ENCODE assay signal across 8 cellular contexts in genomic region chr12:1605129-1606020, GRCh38. TPM values are rescaled to one million over a fixed set of nuclear protein-coding genes. Genes with fewer than 3 reads are reported as not detected.
DNase-seq lines count a peak whose midpoint lies in the region; ATAC-seq and TF ChIP-seq lines count a peak whose summit lies in the region.

No MANE protein-coding gene starts in this region.

- peak overlapping the region; percentile 83 for H3K9ac ChIP-seq in NT2/D1 (ENCODE audit: insufficient read length, low read depth)

- H3K27ac ChIP-seq in testis, result peak overlapping the region; percentile 86 to 88

- TF ChIP-seq CTCF in mucosa of descending colon (IDR thresholded peaks at IDR 0.05) (peak; percentile 66), testis (IDR thresholded peaks at IDR 0.05) (peak; percentile 74 to 84 (median 76))

- H3K4me3 ChIP-seq in NT2/D1 (ENCODE audit: insufficient read length, low read depth), result peak overlapping the region; percentile 26
- no peak overlapping the region for H3K4me3 ChIP-seq in mucosa of descending colon
- peak overlapping the region; percentile 45 to 48 for H3K4me3 ChIP-seq in testis

- intact Hi-C loops in mucosa of descending colon (cut with DNase I, micrococcal nuclease), result no loop called here
- intact Hi-C loops in testis (cut with DNase I; ENCODE audit: low total_unique reads), result no loop called here

- WGBS in testis, 2 donors, result 1% methylated on average over 20 to 22 of the region's 22 CpGs

- no peak for TF ChIP-seq POLR2A in testis (IDR thresholded peaks at IDR 0.05)

- H3K36me3 ChIP-seq in NT2/D1 (ENCODE audit: insufficient read depth, insufficient read length, low read length) (no peaks in the 10 kb centered on the region), mucosa of descending colon (ENCODE audit: low read depth) (no peaks in the 10 kb centered on the region), testis (ENCODE audit: low read depth, missing control alignments) (no peaks in the 10 kb centered on the region)

- H3K27me3 ChIP-seq in NT2/D1 (ENCODE audit: insufficient read depth, insufficient read length) (no peaks in the 10 kb centered on the region), testis (no peaks in the 10 kb centered on the region)

- peak; percentile 65 to 69 for DNase-seq in AML-193 (lab: John Stamatoyannopoulos, UW)
- peak; percentile 88 for DNase-seq in HT-29 (ENCODE audit: low spot score)
- peak; percentile 80 for DNase-seq in NT2/D1 (ENCODE audit: low read depth, low spot score)
- peak; percentile 56 for DNase-seq in activated T-cell treated with anti-CD3 and anti-CD28 coated beads, Interleukin-2, amount 50 U/mL, for 1 hour
- peak; percentile 72 to 91 (median 80) for DNase-seq in mucosa of descending colon
- DNase-seq in testis, result peak; percentile 85

- no peaks in the 10 kb centered on the region for H3K9me3 ChIP-seq in NT2/D1 (ENCODE audit: insufficient read depth, low read length)
- no peaks in the 10 kb centered on the region for H3K9me3 ChIP-seq in mucosa of descending colon
- H3K9me3 ChIP-seq in testis, result no peaks in the 10 kb centered on the region

- ATAC-seq in GM18861 (IDR thresholded peaks at IDR 0.05; ENCODE audit: unreplicated experiment) (peak; percentile 34), esophagus mucosa (peak; percentile 70), mucosa of descending colon (peak; percentile 82)

- peaks cover 9% of the 10 kb centered on the region for H3K4me1 ChIP-seq in NT2/D1 (ENCODE audit: insufficient read depth, insufficient read length)
- H3K4me1 ChIP-seq in mucosa of descending colon (ENCODE audit: low read depth), result peaks cover 24% of the 10 kb centered on the region
- peaks cover 12% of the 10 kb centered on the region for H3K4me1 ChIP-seq in testis

RNA-seq across cellular contexts. Expression of gene FBXL14, which starts 11.0 kb away (rescaled TPM):
- 43.5 and 45.5 TPM in 2 replicates for total RNA-seq in HT-29 (2014; rRNA removed; shearing (Covaris generic))
- total RNA-seq in esophagus mucosa (6.9 TPM), mucosa of descending colon (10 to 100 TPM; 29.4 to 39.6 (median 33.6) TPM), testis (10 to 100 TPM; 39.5 to 45.8 TPM)
- 50.2 TPM for polyA plus RNA-seq in testis (ENCODE audit: insufficient read depth, low read depth, low replicate concordance)

RNA-seq across cellular contexts. Expression of gene WNT5B, which starts 23.7 kb away (rescaled TPM):
- total RNA-seq in HT-29 (2014; rRNA removed; shearing (Covaris generic)), result 0.08 TPM in 1 of 2 replicates, not detected in the other
- total RNA-seq in esophagus mucosa, result 9.8 TPM
- 10 to 100 TPM in 1 of 3 donors, 1 to 10 TPM in 2; 2.7 to 10.8 (median 4.7) TPM for total RNA-seq in mucosa of descending colon
- total RNA-seq in testis, result 1 to 10 TPM; 4.6 to 5.8 TPM
- 4.9 TPM for polyA plus RNA-seq in testis (ENCODE audit: insufficient read depth, low read depth, low replicate concordance)
